27 cellular contexts compared by ENCODE assay signal in genomic region chr15:86629409-86629808, GRCh38.
"Had no signal": no experiment of that assay in that cellular context is flagged by ENCODE, and none has a peak within 500 bp of the region (broad histone marks: within the 10 kb centered on the region; RNA-seq: fewer than 3 reads in every experiment).

No MANE protein-coding gene starts in this region.

- H3K27me3 Mint-ChIP-seq: activated CD4-positive, alpha-beta memory T cell treated with anti-CD3 and anti-CD28 coated beads, Interleukin-2, amount 10 ng/mL, durations not matched to agents 7 days and 5 days; activated CD4-positive, alpha-beta T cell treated with anti-CD3 and anti-CD28 coated beads, Interleukin-2, amount 10 ng/mL, durations not matched to agents 24 days and 14 days; activated T-cell treated with anti-CD3 and anti-CD28 coated beads, Interleukin-2, amount 50 U/mL, for 24 hours; naive thymus-derived CD4-positive, alpha-beta T cell had no signal

- H3K4me1 Mint-ChIP-seq: neural crest cell had no signal

- H3K4me3 ChIP-seq: gastrocnemius medialis, hepatocyte, right atrium auricular region, tibial nerve had no signal

- H3K4me1 ChIP-seq: right atrium auricular region had no signal

- ATAC-seq: activated naive CD4-positive, alpha-beta T cell treated with anti-CD3 and anti-CD28 coated beads, Interleukin-2, amount 50 U/mL, for 72 hours; gastrocnemius medialis; left cardiac atrium; naive thymus-derived CD4-positive, alpha-beta T cell had no signal

- H3K79me2 ChIP-seq: hepatocyte had no signal

- H3K4me3 Mint-ChIP-seq: activated CD4-positive, alpha-beta memory T cell treated with anti-CD3 and anti-CD28 coated beads, Interleukin-2, amount 10 ng/mL, durations not matched to agents 7 days and 5 days; activated CD4-positive, alpha-beta T cell treated with anti-CD3 and anti-CD28 coated beads, Interleukin-2, amount 10 ng/mL, durations not matched to agents 24 days and 14 days; activated T-cell treated with anti-CD3 and anti-CD28 coated beads, Interleukin-2, amount 50 U/mL, for 24 hours; mesothelial cell of epicardium; naive thymus-derived CD4-positive, alpha-beta T cell; neural crest cell; T-helper 1 cell treated with Interleukin-12 subunit alpha and Interleukin-12 subunit beta and Interleukin-4 antibody, amounts not matched to agents 30 μg/mL and 1 μg/mL, for 36 hours had no signal

- H3K27ac ChIP-seq: brain microvascular endothelial cell, gastrocnemius medialis, hepatocyte, right atrium auricular region, tibial nerve had no signal

- H3K27me3 ChIP-seq: brain microvascular endothelial cell, gastrocnemius medialis, hepatocyte, right atrium auricular region, tibial nerve had no signal

- H3K36me3 Mint-ChIP-seq: activated naive CD4-positive, alpha-beta T cell treated with anti-CD3 and anti-CD28 coated beads, Interleukin-2, amount 50 U/mL, for 72 hours; mesothelial cell of epicardium; naive thymus-derived CD4-positive, alpha-beta T cell had no signal

- H3K4me2 ChIP-seq: hepatocyte had no signal

- H3K9me3 Mint-ChIP-seq: activated CD4-positive, alpha-beta memory T cell treated with anti-CD3 and anti-CD28 coated beads, Interleukin-2, amount 10 ng/mL, durations not matched to agents 7 days and 5 days; activated CD4-positive, alpha-beta T cell treated with anti-CD3 and anti-CD28 coated beads, Interleukin-2, amount 10 ng/mL, durations not matched to agents 24 days and 14 days; activated naive CD4-positive, alpha-beta T cell treated with anti-CD3 and anti-CD28 coated beads, Interleukin-2, amount 50 U/mL, for 72 hours; activated T-cell treated with anti-CD3 and anti-CD28 coated beads, Interleukin-2, amount 50 U/mL, for 24 hours; neural crest cell; T-helper 1 cell treated with Interleukin-12 subunit alpha and Interleukin-12 subunit beta and Interleukin-4 antibody, amounts not matched to agents 30 μg/mL and 1 μg/mL, for 36 hours had no signal

- DNase-seq: activated CD4-positive, alpha-beta memory T cell treated with anti-CD3 and anti-CD28 coated beads, Interleukin-2, amount 10 ng/mL, durations not matched to agents 7 days and 5 days; activated CD4-positive, CD25-positive, alpha-beta regulatory T cell treated with anti-CD3 and anti-CD28 coated beads, Interleukin-2, amount 50 U/mL, for 72 hours; activated CD8-positive, alpha-beta memory T cell treated with anti-CD3 and anti-CD28 coated beads, Interleukin-2, amount 50 U/mL, for 48 hours; activated naive CD4-positive, alpha-beta T cell; activated T-cell treated with anti-CD3 and anti-CD28 coated beads, Interleukin-2, amount 50 U/mL, for 24 hours; aorta; brain microvascular endothelial cell; caudate nucleus; dermis blood vessel endothelial cell; effector CD8-positive, alpha-beta T cell; erythroblast; gastrocnemius medialis; glutamatergic neuron; left cardiac atrium; naive thymus-derived CD4-positive, alpha-beta T cell; nucleus accumbens; stimulated activated CD4-positive, alpha-beta T cell treated with anti-CD3 and anti-CD28 coated beads, Interleukin-2, amount 100 ng/mL, for 48 hours; stimulated activated naive CD4-positive, alpha-beta T cell treated with Interleukin-2 at 50 U/mL for 16 hours; T-helper 9 cell had no signal

- H3K9me3 ChIP-seq: gastrocnemius medialis, right atrium auricular region, tibial nerve had no signal

- H3K27ac Mint-ChIP-seq: activated CD4-positive, alpha-beta memory T cell treated with anti-CD3 and anti-CD28 coated beads, Interleukin-2, amount 10 ng/mL, durations not matched to agents 7 days and 5 days; activated CD4-positive, alpha-beta T cell treated with anti-CD3 and anti-CD28 coated beads, Interleukin-2, amount 10 ng/mL, durations not matched to agents 24 days and 14 days; activated naive CD4-positive, alpha-beta T cell treated with anti-CD3 and anti-CD28 coated beads, Interleukin-2, amount 50 U/mL, for 72 hours; activated T-cell treated with anti-CD3 and anti-CD28 coated beads, Interleukin-2, amount 50 U/mL, for 24 hours; mesothelial cell of epicardium; naive thymus-derived CD4-positive, alpha-beta T cell; T-helper 1 cell treated with Interleukin-12 subunit alpha and Interleukin-12 subunit beta and Interleukin-4 antibody, amounts not matched to agents 30 μg/mL and 1 μg/mL, for 36 hours had no signal

- H2AFZ ChIP-seq: hepatocyte had no signal

- H3K36me3 ChIP-seq: brain microvascular endothelial cell, gastrocnemius medialis, right atrium auricular region, tibial nerve had no signal
